11 cellular contexts compared by ENCODE assay signal in the genomic region with DNA sequence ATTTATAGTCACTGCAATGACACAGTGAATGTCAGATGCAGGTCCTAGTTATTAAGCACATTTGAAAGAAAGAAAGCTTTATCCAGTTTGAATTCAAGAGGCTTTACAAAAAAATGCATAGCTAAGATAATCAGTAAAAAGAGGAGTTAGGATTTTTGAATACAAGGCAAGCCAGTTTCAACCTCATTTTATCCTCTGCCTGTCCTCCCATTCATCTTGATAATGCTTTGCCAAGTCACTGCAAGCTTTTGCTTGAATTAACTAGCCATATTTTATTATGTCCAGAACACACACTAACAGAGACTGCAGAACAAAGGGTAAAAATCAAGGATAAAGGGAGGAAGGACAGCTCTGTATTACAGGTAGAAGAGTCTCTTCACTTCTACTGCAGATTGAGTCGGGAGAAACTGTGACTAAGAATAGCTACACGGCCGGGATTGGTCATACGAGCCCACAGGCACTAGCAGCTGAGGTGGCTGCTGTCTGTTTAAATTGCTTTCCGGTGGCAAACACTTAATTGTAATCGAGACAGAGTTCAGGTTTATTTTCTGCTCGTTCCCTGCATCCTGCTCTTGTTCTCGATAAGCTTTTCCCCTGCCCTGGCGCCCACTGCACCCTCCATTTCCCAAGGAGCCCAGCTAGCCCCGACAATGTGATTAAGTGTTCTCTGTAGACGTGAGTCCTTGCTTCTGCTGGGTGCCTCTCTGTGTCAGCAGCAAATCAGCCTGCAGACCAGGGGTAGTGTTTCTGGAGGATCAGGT. TPM values are rescaled to one million over a fixed set of nuclear protein-coding genes. Genes with fewer than 3 reads are reported as not detected.
DNase-seq lines count a peak whose midpoint lies in the region; ATAC-seq lines count a peak whose summit lies in the region.
"Had no signal": no experiment of that assay in that cellular context is flagged by ENCODE, and none has a peak within 500 bp of the region (broad histone marks: within the 10 kb centered on the region; RNA-seq: fewer than 3 reads in every experiment).

No MANE protein-coding gene starts in this region.

- ATAC-seq in GM21390 (IDR thresholded peaks at IDR 0.05; ENCODE audit: unreplicated experiment): no peak
- no peak for ATAC-seq in GM21786 (IDR thresholded peaks at IDR 0.05; ENCODE audit: unreplicated experiment)

- no peak overlapping the region for H3K9ac ChIP-seq in adipocyte (ENCODE audit: low read length)

- no peak overlapping the region for H3K4me3 ChIP-seq in adipocyte (ENCODE audit: low read length)

- no peaks in the 10 kb centered on the region for H3K27me3 ChIP-seq in adipocyte (replicated peaks; ENCODE audit: control insufficient read depth, insufficient read depth, low read length)

- DNase-seq in DMS53 (lab: John Stamatoyannopoulos, UW) (peak; percentile 75), NCI-H1417 treated with DMSO at 0.1 percent for 48 hours (lab: John Stamatoyannopoulos, UW) (peak; percentile 80), adipocyte (ENCODE audit: low read depth) (peak; percentile 23), left kidney (ENCODE audit: low read depth, low spot score) (peak; percentile 71), middle frontal gyrus (ENCODE audit: extremely low spot score, low spot score) (no peak), occipital lobe (lab: John Stamatoyannopoulos, UW) (no peak)
- DNase-seq: endodermal cell, HCEC 1CT had no signal

- H3K9me3 ChIP-seq in adipocyte (ENCODE audit: control insufficient read depth, low read length): peaks cover 14% of the 10 kb centered on the region
- H3K9me3 ChIP-seq: neutrophil had no signal

- peaks cover 8% of the 10 kb centered on the region for H3K4me1 ChIP-seq in adipocyte (ENCODE audit: control insufficient read depth, insufficient read depth, low read length)

- H3K36me3 ChIP-seq in adipocyte (ENCODE audit: control insufficient read depth, insufficient read depth, low read length, severe bottlenecking): no peaks in the 10 kb centered on the region
- H3K36me3 ChIP-seq: neutrophil had no signal

RNA-seq across cellular contexts. Expression of a gene that starts 30.5 kb away (rescaled TPM):
- total RNA-seq in occipital lobe: 42.9 TPM

Comparison
In these comparisons a context has a peak if more than half of its experiments do, and no peak if none do; other contexts are left out.
1. DNase-seq: peak in DMS53 (single experiment), NCI-H1417 treated with DMSO at 0.1 percent for 48 hours (single experiment), adipocyte (single experiment) and left kidney (single experiment); none in middle frontal gyrus (single experiment) and occipital lobe (single experiment).